In the genomic region with DNA sequence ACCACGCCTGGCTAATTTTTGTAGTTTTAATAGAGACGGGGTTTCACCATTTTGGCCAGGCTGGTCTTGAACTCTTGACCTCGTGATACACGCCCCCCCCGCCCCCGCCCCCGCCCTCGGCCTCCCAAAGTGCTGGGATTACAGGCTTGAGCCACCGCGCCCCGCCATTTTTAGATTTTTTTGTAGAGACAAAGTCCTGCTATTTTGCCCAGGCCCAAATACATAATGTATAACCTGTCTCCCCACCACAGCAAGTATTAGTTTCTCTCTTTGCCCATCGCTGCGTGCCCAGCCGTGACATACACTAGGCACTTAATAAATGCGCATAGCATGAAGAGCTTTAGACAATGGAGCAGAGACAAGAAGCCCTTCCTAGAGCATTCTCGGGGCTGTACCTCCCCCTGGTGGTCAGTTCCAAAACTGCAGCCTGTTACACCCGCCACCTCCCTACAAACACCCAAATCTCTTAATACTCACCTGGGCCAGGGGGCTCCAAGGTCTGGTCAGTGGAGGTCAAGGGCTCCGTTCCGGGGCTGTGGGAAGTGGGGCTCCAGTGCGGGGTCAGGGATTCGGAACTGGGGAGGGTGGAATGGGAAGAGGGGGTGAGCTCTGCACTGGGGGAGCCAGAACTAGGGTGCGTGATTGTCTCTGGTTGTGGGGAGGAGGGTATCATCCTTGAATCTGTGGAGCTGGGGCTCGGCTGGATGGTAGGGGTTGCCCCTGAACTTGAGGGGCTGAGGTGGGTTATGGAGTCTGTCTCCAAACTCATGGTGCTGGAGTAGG, we compare ENCODE assay signal across 1 cellular context.
TF ChIP-seq lines count a peak whose summit lies in the region.

No MANE protein-coding gene starts in this region.

TF ChIP-seq in HEK293, 187 proteins besides CTCF, POLR2A, EP300 and RAD21 (continued from another document):
- TF ChIP-seq, protein P1, sequence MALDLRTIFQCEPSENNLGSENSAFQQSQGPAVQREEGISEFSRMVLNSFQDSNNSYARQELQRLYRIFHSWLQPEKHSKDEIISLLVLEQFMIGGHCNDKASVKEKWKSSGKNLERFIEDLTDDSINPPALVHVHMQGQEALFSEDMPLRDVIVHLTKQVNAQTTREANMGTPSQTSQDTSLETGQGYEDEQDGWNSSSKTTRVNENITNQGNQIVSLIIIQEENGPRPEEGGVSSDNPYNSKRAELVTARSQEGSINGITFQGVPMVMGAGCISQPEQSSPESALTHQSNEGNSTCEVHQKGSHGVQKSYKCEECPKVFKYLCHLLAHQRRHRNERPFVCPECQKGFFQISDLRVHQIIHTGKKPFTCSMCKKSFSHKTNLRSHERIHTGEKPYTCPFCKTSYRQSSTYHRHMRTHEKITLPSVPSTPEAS (tag by site-specific recombination; IDR thresholded peaks at IDR 0.05) = no peak
- TF ChIP-seq OSR2 (tag by site-specific recombination; IDR thresholded peaks at IDR 0.05) (no peak), ZNF112 (tag by site-specific recombination; IDR thresholded peaks at IDR 0.05) (no peak), ZNF768 (tag by site-specific recombination; IDR thresholded peaks at IDR 0.05) (no peak), ZNF423 (tag by site-specific recombination; IDR thresholded peaks at IDR 0.05) (no peak), ZEB2 (tag by site-specific recombination; IDR thresholded peaks at IDR 0.05) (0 out of 2 replicates have a peak, but pooled peaks have one; percentile 41), ZNF785 (tag by site-specific recombination; IDR thresholded peaks at IDR 0.05) (no peak), SCRT2 (tag by site-specific recombination; IDR thresholded peaks at IDR 0.05) (0 out of 2 replicates have a peak, but pooled peaks have one; percentile 42), GLI4 (tag by site-specific recombination; IDR thresholded peaks at IDR 0.05) (no peak), OVOL3 (tag by site-specific recombination; IDR thresholded peaks at IDR 0.05) (no peak)
- TF ChIP-seq, protein P2, sequence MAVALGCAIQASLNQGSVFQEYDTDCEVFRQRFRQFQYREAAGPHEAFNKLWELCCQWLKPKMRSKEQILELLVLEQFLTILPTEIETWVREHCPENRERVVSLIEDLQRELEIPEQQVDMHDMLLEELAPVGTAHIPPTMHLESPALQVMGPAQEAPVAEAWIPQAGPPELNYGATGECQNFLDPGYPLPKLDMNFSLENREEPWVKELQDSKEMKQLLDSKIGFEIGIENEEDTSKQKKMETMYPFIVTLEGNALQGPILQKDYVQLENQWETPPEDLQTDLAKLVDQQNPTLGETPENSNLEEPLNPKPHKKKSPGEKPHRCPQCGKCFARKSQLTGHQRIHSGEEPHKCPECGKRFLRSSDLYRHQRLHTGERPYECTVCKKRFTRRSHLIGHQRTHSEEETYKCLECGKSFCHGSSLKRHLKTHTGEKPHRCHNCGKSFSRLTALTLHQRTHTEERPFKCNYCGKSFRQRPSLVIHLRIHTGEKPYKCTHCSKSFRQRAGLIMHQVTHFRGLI (tag by site-specific recombination; IDR thresholded peaks at IDR 0.05) = peak; percentile 32; the same call in 1 of the 2 replicates
- TF ChIP-seq, protein P3, sequence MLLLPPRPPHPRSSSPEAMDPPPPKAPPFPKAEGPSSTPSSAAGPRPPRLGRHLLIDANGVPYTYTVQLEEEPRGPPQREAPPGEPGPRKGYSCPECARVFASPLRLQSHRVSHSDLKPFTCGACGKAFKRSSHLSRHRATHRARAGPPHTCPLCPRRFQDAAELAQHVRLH (tag by site-specific recombination; IDR thresholded peaks at IDR 0.05) = no peak
- TF ChIP-seq, protein P4, sequence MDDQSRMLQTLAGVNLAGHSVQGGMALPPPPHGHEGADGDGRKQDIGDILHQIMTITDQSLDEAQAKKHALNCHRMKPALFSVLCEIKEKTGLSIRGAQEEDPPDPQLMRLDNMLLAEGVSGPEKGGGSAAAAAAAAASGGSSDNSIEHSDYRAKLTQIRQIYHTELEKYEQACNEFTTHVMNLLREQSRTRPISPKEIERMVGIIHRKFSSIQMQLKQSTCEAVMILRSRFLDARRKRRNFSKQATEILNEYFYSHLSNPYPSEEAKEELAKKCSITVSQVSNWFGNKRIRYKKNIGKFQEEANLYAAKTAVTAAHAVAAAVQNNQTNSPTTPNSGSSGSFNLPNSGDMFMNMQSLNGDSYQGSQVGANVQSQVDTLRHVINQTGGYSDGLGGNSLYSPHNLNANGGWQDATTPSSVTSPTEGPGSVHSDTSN (CRISPR knock-in tag; IDR thresholded peaks at IDR 0.05) = no peak
- TF ChIP-seq, protein P5, sequence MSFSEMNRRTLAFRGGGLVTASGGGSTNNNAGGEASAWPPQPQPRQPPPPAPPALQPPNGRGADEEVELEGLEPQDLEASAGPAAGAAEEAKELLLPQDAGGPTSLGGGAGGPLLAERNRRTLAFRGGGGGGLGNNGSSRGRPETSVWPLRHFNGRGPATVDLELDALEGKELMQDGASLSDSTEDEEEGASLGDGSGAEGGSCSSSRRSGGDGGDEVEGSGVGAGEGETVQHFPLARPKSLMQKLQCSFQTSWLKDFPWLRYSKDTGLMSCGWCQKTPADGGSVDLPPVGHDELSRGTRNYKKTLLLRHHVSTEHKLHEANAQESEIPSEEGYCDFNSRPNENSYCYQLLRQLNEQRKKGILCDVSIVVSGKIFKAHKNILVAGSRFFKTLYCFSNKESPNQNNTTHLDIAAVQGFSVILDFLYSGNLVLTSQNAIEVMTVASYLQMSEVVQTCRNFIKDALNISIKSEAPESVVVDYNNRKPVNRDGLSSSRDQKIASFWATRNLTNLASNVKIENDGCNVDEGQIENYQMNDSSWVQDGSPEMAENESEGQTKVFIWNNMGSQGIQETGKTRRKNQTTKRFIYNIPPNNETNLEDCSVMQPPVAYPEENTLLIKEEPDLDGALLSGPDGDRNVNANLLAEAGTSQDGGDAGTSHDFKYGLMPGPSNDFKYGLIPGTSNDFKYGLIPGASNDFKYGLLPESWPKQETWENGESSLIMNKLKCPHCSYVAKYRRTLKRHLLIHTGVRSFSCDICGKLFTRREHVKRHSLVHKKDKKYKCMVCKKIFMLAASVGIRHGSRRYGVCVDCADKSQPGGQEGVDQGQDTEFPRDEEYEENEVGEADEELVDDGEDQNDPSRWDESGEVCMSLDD (tag by site-specific recombination; IDR thresholded peaks at IDR 0.05) = 0 out of 2 replicates have a peak, but pooled peaks have one; percentile 14
